ENCODE assay signal across 35 cellular contexts in genomic region chr17:28147026-28147425, GRCh38.
DNase-seq lines count a peak whose midpoint lies in the region; ATAC-seq and TF ChIP-seq lines count a peak whose summit lies in the region.
"Had no signal": no experiment of that assay in that cellular context is flagged by ENCODE, and none has a peak within 500 bp of the region (broad histone marks: within the 10 kb centered on the region; RNA-seq: fewer than 3 reads in every experiment).

No MANE protein-coding gene starts in this region.

- H2AFZ ChIP-seq in mammary epithelial cell (ENCODE audit: low read depth, low read length): no peak overlapping the region
- H2AFZ ChIP-seq: hepatocyte had no signal

- H3K36me3 ChIP-seq in mammary epithelial cell (ENCODE audit: insufficient read depth, low read length): no peaks in the 10 kb centered on the region
- H3K36me3 ChIP-seq: colonic mucosa, gastroesophageal sphincter, right lobe of liver, vagina had no signal

- CTCF ChIA-PET in mammary epithelial cell (lab: Charles Lee; ENCODE audit: low non-redundant PET): no interaction called here

- H3K9me3 Mint-ChIP-seq in memory B cell: no peaks in the 10 kb centered on the region
- no peaks in the 10 kb centered on the region for H3K9me3 Mint-ChIP-seq in activated naive CD4-positive, alpha-beta T cell treated with anti-CD3 and anti-CD28 coated beads, Interleukin-2, amount 50 U/mL, for 72 hours
- H3K9me3 Mint-ChIP-seq: activated T-cell treated with anti-CD3 and anti-CD28 coated beads, Interleukin-2, amount 50 U/mL, for 72 hours; CD8-positive, alpha-beta memory T cell; effector memory CD8-positive, alpha-beta T cell; IgD-negative memory B cell; stimulated activated memory B cell treated with anti-CD40 and anti-IgM and Interleukin-4, amounts not matched to agents 10 μg/mL and 1 μg/mL and 100 μg/mL, for 72 hours had no signal

- no peak overlapping the region for H3K9ac ChIP-seq in mammary epithelial cell (ENCODE audit: insufficient read depth, low read length)

- intact Hi-C loops in mammary epithelial cell (cut with micrococcal nuclease): no loop called here

- H3K36me3 Mint-ChIP-seq in memory B cell: peaks cover 7% of the 10 kb centered on the region
- no peaks in the 10 kb centered on the region for H3K36me3 Mint-ChIP-seq in activated naive CD4-positive, alpha-beta T cell treated with anti-CD3 and anti-CD28 coated beads, Interleukin-2, amount 50 U/mL, for 72 hours

- no peak for ATAC-seq in memory B cell (ENCODE audit: low read depth)
- ATAC-seq in activated naive CD4-positive, alpha-beta T cell treated with anti-CD3 and anti-CD28 coated beads, Interleukin-2, amount 50 U/mL, for 72 hours: no peak
- ATAC-seq: activated CD8-positive, alpha-beta memory T cell treated with anti-CD3 and anti-CD28 coated beads, Interleukin-2, amount 10 ng/mL, durations not matched to agents 7 days and 5 days; activated T-cell treated with anti-CD3 and anti-CD28 coated beads, Interleukin-2, amount 50 U/mL, for 72 hours; effector memory CD8-positive, alpha-beta T cell; esophagus mucosa; gastroesophageal sphincter; left colon; right lobe of liver; stimulated activated memory B cell treated with anti-CD40 and anti-IgM and Interleukin-4, amounts not matched to agents 10 μg/mL and 1 μg/mL and 100 μg/mL, for 72 hours had no signal

- H3K27ac ChIP-seq in angular gyrus (ENCODE audit: low read depth, low read length) (peak overlapping the region; percentile 4), mammary epithelial cell (ENCODE audit: insufficient read depth, low read depth, low read length) (no peak overlapping the region)
- H3K27ac ChIP-seq: colonic mucosa, gastroesophageal sphincter, hepatocyte, right lobe of liver, testis, vagina had no signal

- no peaks in the 10 kb centered on the region for H4K20me1 ChIP-seq in mammary epithelial cell (ENCODE audit: insufficient read depth, low read length)

- H3K9me3 ChIP-seq in mammary epithelial cell (replicated peaks; ENCODE audit: insufficient read depth, low read length): no peaks in the 10 kb centered on the region
- H3K9me3 ChIP-seq: colonic mucosa, gastroesophageal sphincter, right lobe of liver, testis, vagina had no signal

- BruUV-seq in mammary epithelial cell (replicated peaks; lab: Mats Ljungman, UMichigan): no TSS peak

- H3K4me1 ChIP-seq in mammary epithelial cell (ENCODE audit: insufficient read depth, low read length): no peaks in the 10 kb centered on the region
- H3K4me1 ChIP-seq: colonic mucosa, gastroesophageal sphincter, right lobe of liver, testis, vagina had no signal

- no peak for TF ChIP-seq CTCF in mammary epithelial cell (conservative IDR thresholded peaks at IDR 0.05 in 1 of 2, IDR thresholded peaks at IDR 0.05 in 1 of 2; ENCODE audit: extremely low read depth in 1 of 2, insufficient read depth in 1 of 2, low read depth in 1 of 2, low read length in 2 of 2)

- H3K4me3 Mint-ChIP-seq in memory B cell: no peak overlapping the region
- H3K4me3 Mint-ChIP-seq: activated CD8-positive, alpha-beta memory T cell treated with anti-CD3 and anti-CD28 coated beads, Interleukin-2, amount 10 ng/mL, durations not matched to agents 7 days and 5 days; activated T-cell treated with anti-CD3 and anti-CD28 coated beads, Interleukin-2, amount 50 U/mL, for 72 hours; B cell; CD8-positive, alpha-beta memory T cell; effector memory CD8-positive, alpha-beta T cell; IgD-negative memory B cell; stimulated activated memory B cell treated with anti-CD40 and anti-IgM and Interleukin-4, amounts not matched to agents 10 μg/mL and 1 μg/mL and 100 μg/mL, for 72 hours had no signal

- dilution Hi-C loops in mammary epithelial cell (cut with HindIII; ENCODE audit: low sequenced_read_pairs): no loop called here

- H3K4me1 Mint-ChIP-seq in memory B cell: no peaks in the 10 kb centered on the region
- H3K4me1 Mint-ChIP-seq: activated CD8-positive, alpha-beta memory T cell treated with anti-CD3 and anti-CD28 coated beads, Interleukin-2, amount 10 ng/mL, durations not matched to agents 7 days and 5 days; B cell; CD8-positive, alpha-beta memory T cell; IgD-negative memory B cell; stimulated activated memory B cell treated with anti-CD40 and anti-IgM and Interleukin-4, amounts not matched to agents 10 μg/mL and 1 μg/mL and 100 μg/mL, for 72 hours had no signal

- H3K79me2 ChIP-seq in mammary epithelial cell (ENCODE audit: insufficient read depth, low read length): no peaks in the 10 kb centered on the region
- H3K79me2 ChIP-seq: hepatocyte had no signal

- no peaks in the 10 kb centered on the region for H3K27me3 ChIP-seq in mammary epithelial cell (ENCODE audit: insufficient read depth, low read length)
- H3K27me3 ChIP-seq: colonic mucosa, gastroesophageal sphincter, hepatocyte, right lobe of liver, testis, vagina had no signal

- no peak overlapping the region for H3K4me2 ChIP-seq in mammary epithelial cell (ENCODE audit: insufficient read depth, low read depth, low read length)
- H3K4me2 ChIP-seq: hepatocyte had no signal

- in situ Hi-C loops in mammary epithelial cell (cut with MboI; ENCODE audit: low sequenced_read_pairs in 2 of 2): no loop called here

- peak overlapping the region; percentile 35 for H3K27ac Mint-ChIP-seq in memory B cell
- H3K27ac Mint-ChIP-seq in activated naive CD4-positive, alpha-beta T cell treated with anti-CD3 and anti-CD28 coated beads, Interleukin-2, amount 50 U/mL, for 72 hours: no peak overlapping the region
- H3K27ac Mint-ChIP-seq: activated CD8-positive, alpha-beta memory T cell treated with anti-CD3 and anti-CD28 coated beads, Interleukin-2, amount 10 ng/mL, durations not matched to agents 7 days and 5 days; activated T-cell treated with anti-CD3 and anti-CD28 coated beads, Interleukin-2, amount 50 U/mL, for 72 hours; B cell; IgD-negative memory B cell; stimulated activated memory B cell treated with anti-CD40 and anti-IgM and Interleukin-4, amounts not matched to agents 10 μg/mL and 1 μg/mL and 100 μg/mL, for 72 hours had no signal

- H3K4me3 ChIP-seq in mammary epithelial cell (replicated peaks in 1 of 3; ENCODE audit: insufficient read depth in 1 of 3, low read depth in 2 of 3, low read length in 3 of 3): no peak overlapping the region
- H3K4me3 ChIP-seq: colonic mucosa, gastroesophageal sphincter, hepatocyte, right lobe of liver, testis, vagina had no signal

- DNase-seq in DMS79 (lab: John Stamatoyannopoulos, UW) (peak; percentile 2), NCI-H1436 treated with DMSO at 0.1 percent for 48 hours (lab: John Stamatoyannopoulos, UW) (peak; percentile 96), memory B cell (ENCODE audit: low spot score in 2 of 2) (no peak), NCI-H2196 (lab: John Stamatoyannopoulos, UW; ENCODE audit: unreplicated experiment) (no peak), mammary epithelial cell (no peak)
- DNase-seq in activated naive CD4-positive, alpha-beta T cell treated with anti-CD3 and anti-CD28 coated beads, Interleukin-2, amount 50 U/mL, for 72 hours (ENCODE audit: low spot score in 2 of 2): no peak
- DNase-seq in stimulated activated naive CD4-positive, alpha-beta T cell (lab: John Stamatoyannopoulos, UW): no peak
- DNase-seq: activated CD4-positive, CD25-positive, alpha-beta regulatory T cell; activated CD8-positive, alpha-beta memory T cell treated with anti-CD3 and anti-CD28 coated beads, Interleukin-2, amount 10 ng/mL, durations not matched to agents 7 days and 5 days; activated naive CD4-positive, alpha-beta T cell treated with Interleukin-2 at 50 U/mL for 16 hours; activated T-cell treated with anti-CD3 and anti-CD28 coated beads, Interleukin-2, amount 50 U/mL, for 72 hours; amniotic stem cell; CD8-positive, alpha-beta memory T cell; colonic mucosa; DMS153; effector memory CD8-positive, alpha-beta T cell; GDM1; HCEC 1CT; left colon; mesenchymal stem cell; NCI-H524 treated with DMSO at 0.1 percent for 48 hours; right lobe of liver; RPMI8226; stimulated activated CD4-positive, alpha-beta T cell treated with anti-CD3 and anti-CD28 coated beads, Interleukin-12 subunit alpha, Interleukin-12 subunit beta, amount 100 ng/mL, for 4 hours; stimulated activated CD4-positive, alpha-beta T cell treated with anti-CD3 and anti-CD28 coated beads, Interleukin-4, amount 100 ng/mL, for 4 hours; T-helper 1 cell; testis had no signal

- no peaks in the 10 kb centered on the region for H3K27me3 Mint-ChIP-seq in memory B cell
- H3K27me3 Mint-ChIP-seq: activated CD8-positive, alpha-beta memory T cell treated with anti-CD3 and anti-CD28 coated beads, Interleukin-2, amount 10 ng/mL, durations not matched to agents 7 days and 5 days; B cell; CD8-positive, alpha-beta memory T cell; effector memory CD8-positive, alpha-beta T cell; IgD-negative memory B cell; stimulated activated memory B cell treated with anti-CD40 and anti-IgM and Interleukin-4, amounts not matched to agents 10 μg/mL and 1 μg/mL and 100 μg/mL, for 72 hours had no signal

Comparison
In these comparisons a context has a peak if more than half of its experiments do, and no peak if none do; other contexts are left out.
1. DNase-seq: peak in DMS79 (single experiment) and NCI-H1436 treated with DMSO at 0.1 percent for 48 hours (single experiment); none in memory B cell (0 of 2), activated naive CD4-positive, alpha-beta T cell treated with anti-CD3 and anti-CD28 coated beads, Interleukin-2, amount 50 U/mL, for 72 hours (0 of 2), NCI-H2196 (single experiment), stimulated activated naive CD4-positive, alpha-beta T cell (0 of 6) and mammary epithelial cell (single experiment).